In genomic region chr18:23629444-23629946, GRCh38 we compare ENCODE assay signal across 1 cellular context.
TF ChIP-seq lines count a peak whose summit lies in the region.

No MANE protein-coding gene starts in this region.

TF ChIP-seq in GM23338, 12 proteins besides CTCF, POLR2A, EP300 and RAD21 (continued from another document):
- TF ChIP-seq REST (IDR thresholded peaks at IDR 0.05; ENCODE audit: unreplicated experiment), result no peak
- no peak for TF ChIP-seq EZH2phosphoT487 (IDR thresholded peaks at IDR 0.05; ENCODE audit: unreplicated experiment)
- TF ChIP-seq ZNF331 (CRISPR knock-in tag; IDR thresholded peaks at IDR 0.05; ENCODE audit: low read depth), result no peak
- no peak for TF ChIP-seq NANOG (IDR thresholded peaks at IDR 0.05; ENCODE audit: borderline replicate concordance)
- no peak for TF ChIP-seq POLR2AphosphoS5 (IDR thresholded peaks at IDR 0.05; ENCODE audit: low read depth)
- TF ChIP-seq EZH2 (IDR thresholded peaks at IDR 0.05; ENCODE audit: low read depth, unreplicated experiment), result no peak
- TF ChIP-seq CREB1 (CRISPR knock-in tag; IDR thresholded peaks at IDR 0.05; ENCODE audit: low read depth), result no peak
- no peak for TF ChIP-seq ZNF114 (CRISPR knock-in tag; IDR thresholded peaks at IDR 0.05)
TF ChIP-seq in GM23338: peak in this region for 0.
